Comparison of ENCODE assay signal across 16 cellular contexts in the genomic region with DNA sequence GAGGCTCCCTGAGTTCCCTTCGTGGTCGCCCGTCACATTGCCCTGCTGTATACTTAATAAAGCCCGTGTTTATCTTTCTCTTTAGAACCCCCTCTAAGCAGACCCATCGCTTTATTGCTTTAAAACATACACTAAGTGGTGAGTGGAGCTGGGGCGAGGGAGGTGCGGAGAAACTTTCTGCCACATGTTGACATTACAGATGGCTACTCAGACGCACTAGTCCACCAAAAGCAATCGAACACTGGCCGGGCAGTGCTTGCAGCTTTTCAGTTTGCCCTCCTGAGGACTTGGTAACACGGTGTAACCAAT. TPM values are rescaled to one million over a fixed set of nuclear protein-coding genes. Genes with fewer than 3 reads are reported as not detected.
DNase-seq lines count a peak whose midpoint lies in the region; ATAC-seq and TF ChIP-seq lines count a peak whose summit lies in the region.
"Had no signal": no experiment of that assay in that cellular context is flagged by ENCODE, and none has a peak within 500 bp of the region (broad histone marks: within the 10 kb centered on the region; RNA-seq: fewer than 3 reads in every experiment).

No MANE protein-coding gene starts in this region.

- H3K18ac ChIP-seq in mesenchymal stem cell (ENCODE audit: low read depth in 1 of 2, low read length in 2 of 2), result no peak overlapping the region

- no peak overlapping the region for H3K23ac ChIP-seq in mesenchymal stem cell (ENCODE audit: low read length in 2 of 2)

- H4K8ac ChIP-seq in mesenchymal stem cell (ENCODE audit: low read length), result no peak overlapping the region

- peaks cover 4% of the 10 kb centered on the region for H3K36me3 Mint-ChIP-seq in type B pancreatic cell
- H3K36me3 Mint-ChIP-seq in activated CD8-positive, alpha-beta memory T cell treated with anti-CD3 and anti-CD28 coated beads, Interleukin-2, amount 10 ng/mL, durations not matched to agents 7 days and 5 days, result no peaks in the 10 kb centered on the region
- H3K36me3 Mint-ChIP-seq: CD4-positive, CD25-positive, alpha-beta regulatory T cell had no signal

- H3K9me3 Mint-ChIP-seq in type B pancreatic cell, result peaks cover 5% of the 10 kb centered on the region
- H3K9me3 Mint-ChIP-seq in activated CD8-positive, alpha-beta memory T cell treated with anti-CD3 and anti-CD28 coated beads, Interleukin-2, amount 10 ng/mL, durations not matched to agents 7 days and 5 days (ENCODE audit: low read depth), result no peaks in the 10 kb centered on the region
- H3K9me3 Mint-ChIP-seq: activated T-cell treated with anti-CD3 and anti-CD28 coated beads, Interleukin-2, amount 50 U/mL, for 24 hours had no signal

- CTCF ChIA-PET in activated CD8-positive, alpha-beta memory T cell treated with anti-CD3 and anti-CD28 coated beads, Interleukin-2, amount 10 ng/mL, durations not matched to agents 7 days and 5 days (lab: Charles Lee), result no interaction called here

- no peak overlapping the region for H3K4me2 ChIP-seq in mesenchymal stem cell (ENCODE audit: low read length, poor library complexity, severe bottlenecking)

- no peak overlapping the region for H3K9ac ChIP-seq in mesenchymal stem cell (ENCODE audit: low read length)

- H3K9me3 ChIP-seq in mesenchymal stem cell (ENCODE audit: control insufficient read depth, low read length), result no peaks in the 10 kb centered on the region
- H3K9me3 ChIP-seq: adrenal gland had no signal

- H2BK5ac ChIP-seq in mesenchymal stem cell (ENCODE audit: low read depth, low read length, poor library complexity, severe bottlenecking), result no peak overlapping the region

- no peak overlapping the region for H2AK5ac ChIP-seq in mesenchymal stem cell (ENCODE audit: low read length, severe bottlenecking)

- no peak overlapping the region for H2BK120ac ChIP-seq in mesenchymal stem cell (ENCODE audit: low read depth, low read length)

- H3K4ac ChIP-seq in mesenchymal stem cell (ENCODE audit: low read depth in 1 of 2, low read length in 2 of 2), result no peak overlapping the region

- DNase-seq in DMS53 (lab: John Stamatoyannopoulos, UW), result peak; percentile 45
- DNase-seq in DMS53 treated with DMSO at 0.1 percent for 48 hours (lab: John Stamatoyannopoulos, UW; ENCODE audit: unreplicated experiment), result no peak
- DNase-seq in dorsolateral prefrontal cortex, result no peak
- no peak for DNase-seq in mesenchymal stem cell
- DNase-seq in type B pancreatic cell (ENCODE audit: extremely low spot score, unreplicated experiment), result no peak
- DNase-seq in NCI-H2107 treated with DMSO at 0.1 percent for 48 hours (lab: John Stamatoyannopoulos, UW; ENCODE audit: unreplicated experiment), result no peak
- no peak for DNase-seq in activated CD8-positive, alpha-beta memory T cell treated with anti-CD3 and anti-CD28 coated beads, Interleukin-2, amount 10 ng/mL, durations not matched to agents 7 days and 5 days
- DNase-seq: 8988T; activated T-cell treated with anti-CD3 and anti-CD28 coated beads, Interleukin-2, amount 50 U/mL, for 24 hours; adrenal gland; CD4-positive, CD25-positive, alpha-beta regulatory T cell; NCI-H1417; SIG-M5; stimulated activated naive CD8-positive, alpha-beta T cell treated with anti-CD3 and anti-CD28 coated beads, Interleukin-15, Interleukin-2, amounts not matched to agents 100 U/mL and 50 U/mL, for 24 hours had no signal

- H2BK15ac ChIP-seq in mesenchymal stem cell (ENCODE audit: low read depth, poor library complexity, severe bottlenecking), result no peak overlapping the region

- H3K27me3 ChIP-seq in dorsolateral prefrontal cortex (peaks cover 0 to 36% (median 18%) of the 10 kb centered on the region in 45 donors), mesenchymal stem cell (ENCODE audit: control insufficient read depth in 1 of 2, insufficient read depth in 1 of 2, low read length in 2 of 2) (no peaks in the 10 kb centered on the region)

- peak overlapping the region; percentile 29 for H3K27ac Mint-ChIP-seq in type B pancreatic cell
- no peak overlapping the region for H3K27ac Mint-ChIP-seq in activated CD8-positive, alpha-beta memory T cell treated with anti-CD3 and anti-CD28 coated beads, Interleukin-2, amount 10 ng/mL, durations not matched to agents 7 days and 5 days
- H3K27ac Mint-ChIP-seq: activated T-cell treated with anti-CD3 and anti-CD28 coated beads, Interleukin-2, amount 50 U/mL, for 24 hours; CD4-positive, CD25-positive, alpha-beta regulatory T cell had no signal

- H4K91ac ChIP-seq in mesenchymal stem cell (ENCODE audit: low read length), result no peak overlapping the region

- H3K4me1 Mint-ChIP-seq in type B pancreatic cell (ENCODE audit: unreplicated experiment), result peaks cover 34% of the 10 kb centered on the region
- H3K4me1 Mint-ChIP-seq in activated CD8-positive, alpha-beta memory T cell treated with anti-CD3 and anti-CD28 coated beads, Interleukin-2, amount 10 ng/mL, durations not matched to agents 7 days and 5 days, result peaks cover 9% of the 10 kb centered on the region
- H3K4me1 Mint-ChIP-seq: CD4-positive, CD25-positive, alpha-beta regulatory T cell had no signal

- WGBS in mesenchymal stem cell, result 11% methylated on average over 9 of the region's 11 CpGs

- no peak for TF ChIP-seq CTCF in dorsolateral prefrontal cortex (IDR thresholded peaks at IDR 0.05 in 54 of 56, conservative IDR thresholded peaks at IDR 0.05 in 2 of 56; ENCODE audit: low read depth in 1 of 56, partially characterized antibody in 56 of 56)
- no peak for TF ChIP-seq CTCF in type B pancreatic cell (conservative IDR thresholded peaks at IDR 0.05)

- ATAC-seq in activated CD8-positive, alpha-beta memory T cell treated with anti-CD3 and anti-CD28 coated beads, Interleukin-2, amount 10 ng/mL, durations not matched to agents 7 days and 5 days, result no peak
- no peak for ATAC-seq in GM21526 (IDR thresholded peaks at IDR 0.05; ENCODE audit: low FRiP score, unreplicated experiment)
- ATAC-seq: GM12878; stimulated activated naive CD8-positive, alpha-beta T cell treated with anti-CD3 and anti-CD28 coated beads, Interleukin-15, Interleukin-2, amounts not matched to agents 100 U/mL and 50 U/mL, for 24 hours had no signal

- H2BK12ac ChIP-seq in mesenchymal stem cell (ENCODE audit: low read length in 2 of 2), result no peak overlapping the region

- peak overlapping the region; percentile 85 for H3K4me3 Mint-ChIP-seq in type B pancreatic cell
- no peak overlapping the region for H3K4me3 Mint-ChIP-seq in activated CD8-positive, alpha-beta memory T cell treated with anti-CD3 and anti-CD28 coated beads, Interleukin-2, amount 10 ng/mL, durations not matched to agents 7 days and 5 days
- H3K4me3 Mint-ChIP-seq: activated T-cell treated with anti-CD3 and anti-CD28 coated beads, Interleukin-2, amount 50 U/mL, for 24 hours had no signal

- H3K27ac ChIP-seq in dorsolateral prefrontal cortex, result peak overlapping the region in 5 of 59 donors; percentile 8 to 53 (median 35)
- H3K27ac ChIP-seq in mesenchymal stem cell (ENCODE audit: low read length, poor library complexity, severe bottlenecking), result no peak overlapping the region
- H3K27ac ChIP-seq: adrenal gland had no signal

- H2AFZ ChIP-seq in mesenchymal stem cell (ENCODE audit: low read depth, low read length), result peak overlapping the region; percentile 29

- H3K4me3 ChIP-seq in dorsolateral prefrontal cortex (peak overlapping the region in 41 of 59 donors; percentile 32 to 72 (median 58)), mesenchymal stem cell (ENCODE audit: insufficient read depth in 1 of 2, low read depth in 1 of 2, low read length in 2 of 2) (no peak overlapping the region)
- H3K4me3 ChIP-seq: GM12878 had no signal

- H3K14ac ChIP-seq in mesenchymal stem cell (ENCODE audit: low read length in 2 of 2), result no peak overlapping the region

- H3K79me1 ChIP-seq in mesenchymal stem cell (replicated peaks; ENCODE audit: low read length, poor library complexity, severe bottlenecking), result no peaks in the 10 kb centered on the region

- H3K4me1 ChIP-seq in mesenchymal stem cell (ENCODE audit: control insufficient read depth, insufficient read depth, low read depth, low read length), result peaks cover 16% of the 10 kb centered on the region

- no peaks in the 10 kb centered on the region for H3K36me3 ChIP-seq in mesenchymal stem cell (ENCODE audit: control insufficient read depth in 1 of 2, insufficient read depth in 2 of 2, low read depth in 1 of 2, low read length in 2 of 2)
- H3K36me3 ChIP-seq: adrenal gland had no signal

- intact Hi-C loops in dorsolateral prefrontal cortex (cut with DNase I), result loop anchor here in 1 of 2 donors (10.0 kb wide), 1 partner anchor 113 kb away; no protein-coding TSS in a partner anchor

- H3K27me3 Mint-ChIP-seq in type B pancreatic cell, result peaks cover 56% of the 10 kb centered on the region
- peaks cover 56% of the 10 kb centered on the region for H3K27me3 Mint-ChIP-seq in activated CD8-positive, alpha-beta memory T cell treated with anti-CD3 and anti-CD28 coated beads, Interleukin-2, amount 10 ng/mL, durations not matched to agents 7 days and 5 days

RNA-seq across cellular contexts. Expression of a gene that starts 0.9 kb away (rescaled TPM):
- total RNA-seq in dorsolateral prefrontal cortex, result 10 to 100 TPM in 76 of 120 experiments, 1 to 10 TPM in 44; 5.5 to 34.4 (median 11.3) TPM
- polyA plus RNA-seq in mesenchymal stem cell (2013, experiment 1 of 2), result 8.9 TPM
- polyA plus RNA-seq in mesenchymal stem cell (2013, experiment 2 of 2), result 9.2 TPM
- 6.5 and 61.3 TPM in 2 replicates for total RNA-seq in type B pancreatic cell (ENCODE audit: low replicate concordance)
- not detected for total RNA-seq in activated CD8-positive, alpha-beta memory T cell treated with anti-CD3 and anti-CD28 coated beads, Interleukin-2, amount 10 ng/mL, durations not matched to agents 7 days and 5 days
- total RNA-seq: CD4-positive, CD25-positive, alpha-beta regulatory T cell had no signal
- polyA plus RNA-seq: CD4-positive, CD25-positive, alpha-beta regulatory T cell had no signal

Comparison
In these comparisons a context has a peak if more than half of its experiments do, and no peak if none do; other contexts are left out.
1. H3K4me3 ChIP-seq: peak in dorsolateral prefrontal cortex (41 of 59); none in mesenchymal stem cell (0 of 2).